Comparison of ENCODE assay signal across 8 cellular contexts in genomic region chr9:129139233-129139992, GRCh38. TPM values are rescaled to one million over a fixed set of nuclear protein-coding genes. Genes with fewer than 3 reads are reported as not detected.
DNase-seq lines count a peak whose midpoint lies in the region; ATAC-seq and TF ChIP-seq lines count a peak whose summit lies in the region.

No MANE protein-coding gene starts in this region.

- no peaks in the 10 kb centered on the region for H3K9me3 ChIP-seq in colonic mucosa

- H3K27ac ChIP-seq in colonic mucosa = peak overlapping the region; percentile 98

- intact Hi-C loops in activated CD4-positive, alpha-beta T cell treated with anti-CD3 and anti-CD28 coated beads for 36 hours (cut with DNase I, micrococcal nuclease) = loop anchor here (1.0 to 10.0 kb wide), 6 partner anchors 35 to 645 kb away; partner anchors contain the start of gene ASB6 (in 1 of the 2)
- intact Hi-C loops in colonic mucosa (cut with DNase I) = loop anchor here (5.0 kb wide), 1 partner anchor 648 kb away; no protein-coding TSS in a partner anchor
- intact Hi-C loops in left colon (cut with DNase I, micrococcal nuclease) = loop anchor here (5.0 kb wide), 1 partner anchor 473 kb away; no protein-coding TSS in a partner anchor

- H3K4me1 Mint-ChIP-seq in activated CD4-positive, alpha-beta T cell treated with anti-CD3 and anti-CD28 coated beads for 36 hours = peaks cover 37% of the 10 kb centered on the region

- CTCF ChIA-PET in activated CD4-positive, alpha-beta T cell treated with anti-CD3 and anti-CD28 coated beads for 36 hours (lab: Charles Lee) = interaction anchor here (0.6 to 7.8 kb wide), 40 partner anchors 7 to 644 kb away, joined by 3 to 96 read pairs (median 4); partner anchors contain the start of genes C9orf50, CRAT, ENDOG and IER5L

- H3K36me3 ChIP-seq in colonic mucosa = peaks cover 11% of the 10 kb centered on the region

- peaks cover 24% of the 10 kb centered on the region for H3K36me3 Mint-ChIP-seq in activated CD4-positive, alpha-beta T cell treated with anti-CD3 and anti-CD28 coated beads for 36 hours (ENCODE audit: low read depth)

- H3K27ac Mint-ChIP-seq in activated CD4-positive, alpha-beta T cell treated with anti-CD3 and anti-CD28 coated beads for 36 hours = peak overlapping the region; percentile 99

- peak overlapping the region; percentile 72 to 99 for H3K9ac ChIP-seq in colonic mucosa (ENCODE audit: low read depth in 2 of 2, low read length in 2 of 2)

- ATAC-seq in HG03159 (IDR thresholded peaks at IDR 0.05; ENCODE audit: unreplicated experiment) = peak; percentile 10
- ATAC-seq in activated CD4-positive, alpha-beta T cell treated with anti-CD3 and anti-CD28 coated beads for 36 hours = peak; percentile 60
- ATAC-seq in left colon = peak; percentile 69
- no peak for ATAC-seq in GM19328 (IDR thresholded peaks at IDR 0.05; ENCODE audit: unreplicated experiment)

- H3K4me3 ChIP-seq in colonic mucosa = peak overlapping the region; percentile 29

- DNase-seq in GM04504 (ENCODE audit: low read depth) (peak; percentile 91), NCI-H510A (lab: John Stamatoyannopoulos, UW) (peak; percentile 61), colonic mucosa (peak; percentile 92), left colon (peak; percentile 79 to 80)
- peak; percentile 85 for DNase-seq in activated CD4-positive, alpha-beta T cell treated with anti-CD3 and anti-CD28 coated beads for 36 hours
- peak; percentile 42 to 80 for DNase-seq in stimulated activated CD4-positive, alpha-beta T cell treated with anti-CD3 and anti-CD28 coated beads, Interleukin-1b, Interleukin-23, amount 100 ng/mL, for 4 hours (ENCODE audit: low read depth in 2 of 2)

- H3K9me3 Mint-ChIP-seq in activated CD4-positive, alpha-beta T cell treated with anti-CD3 and anti-CD28 coated beads for 36 hours (ENCODE audit: low read depth) = no peaks in the 10 kb centered on the region

- peak; percentile 91 for TF ChIP-seq CTCF in colonic mucosa (IDR thresholded peaks at IDR 0.05)

- H3K4me3 Mint-ChIP-seq in activated CD4-positive, alpha-beta T cell treated with anti-CD3 and anti-CD28 coated beads for 36 hours = peak overlapping the region; percentile 83

- no peaks in the 10 kb centered on the region for H3K27me3 ChIP-seq in colonic mucosa

- H3K27me3 Mint-ChIP-seq in activated CD4-positive, alpha-beta T cell treated with anti-CD3 and anti-CD28 coated beads for 36 hours = no peaks in the 10 kb centered on the region

- POLR2A ChIA-PET in activated CD4-positive, alpha-beta T cell treated with anti-CD3 and anti-CD28 coated beads for 36 hours (lab: Charles Lee) = interaction anchor here (0.6 to 1.8 kb wide), 6 partner anchors 8 to 671 kb away, joined by 3 to 7 read pairs (median 4); partner anchors contain the start of gene NTMT1

- H3K4me1 ChIP-seq in colonic mucosa = peaks cover 25% of the 10 kb centered on the region

RNA-seq across cellular contexts. Expression of gene PTPA, which starts 28.2 kb away (rescaled TPM):
- total RNA-seq in activated CD4-positive, alpha-beta T cell treated with anti-CD3 and anti-CD28 coated beads for 36 hours = 10 to 100 TPM; 71.9 to 88.0 TPM
- total RNA-seq in colonic mucosa (100 to 1,000 TPM in 1 of 2 donors, 10 to 100 TPM in 1; 94.5 to 142 TPM), left colon (10 to 100 TPM; 90.8 to 91.9 TPM)

RNA-seq across cellular contexts. Expression of gene CRAT, which starts 28.8 kb away (rescaled TPM):
- total RNA-seq in activated CD4-positive, alpha-beta T cell treated with anti-CD3 and anti-CD28 coated beads for 36 hours = 10 to 100 TPM; 13.2 to 18.9 TPM
- total RNA-seq in colonic mucosa (10 to 100 TPM; 62.3 to 78.3 TPM), left colon (10 to 100 TPM; 62.4 to 76.1 TPM)

RNA-seq across cellular contexts. Expression of gene IER5L, which starts 38.6 kb away (rescaled TPM):
- total RNA-seq in activated CD4-positive, alpha-beta T cell treated with anti-CD3 and anti-CD28 coated beads for 36 hours = 1 to 10 TPM; 2.6 to 2.8 TPM
- 1 to 10 TPM; 9.1 to 9.6 TPM for total RNA-seq in colonic mucosa
- total RNA-seq in left colon = 1 to 10 TPM; 4.3 to 8.8 TPM

RNA-seq across cellular contexts. Expression of gene DOLPP1, which starts 58.5 kb away (rescaled TPM):
- 10 to 100 TPM; 15.1 to 16.4 TPM for total RNA-seq in activated CD4-positive, alpha-beta T cell treated with anti-CD3 and anti-CD28 coated beads for 36 hours
- total RNA-seq in colonic mucosa (10 to 100 TPM; 33.9 to 37.3 TPM), left colon (10 to 100 TPM; 44.4 to 53.1 TPM)
